ENCODE assay signal across 27 cellular contexts in genomic region chr12:25925064-25925463, GRCh38. TPM values are rescaled to one million over a fixed set of nuclear protein-coding genes. Genes with fewer than 3 reads are reported as not detected.
A peak's percentile ranks its signal among the peaks of the same experiment; 100 is the strongest.
DNase-seq lines count a peak whose midpoint lies in the region; ATAC-seq and TF ChIP-seq lines count a peak whose summit lies in the region.
"Had no signal": no experiment of that assay in that cellular context is flagged by ENCODE, and none has a peak within 500 bp of the region (broad histone marks: within the 10 kb centered on the region; RNA-seq: fewer than 3 reads in every experiment).

No MANE protein-coding gene starts in this region.

- H3K9me2 ChIP-seq in PC-3 (replicated peaks; ENCODE audit: low read length), result no peaks in the 10 kb centered on the region

- H3K9me3 Mint-ChIP-seq in MCF 10A (ENCODE audit: unreplicated experiment), result no peaks in the 10 kb centered on the region

- H3K9ac ChIP-seq in PC-3 (ENCODE audit: low read length), result peak overlapping the region; percentile 32
- H3K9ac ChIP-seq: BLaER1, GM23248 had no signal

- no peak for TF ChIP-seq POLR2A in breast epithelium (IDR thresholded peaks at IDR 0.05)

- H3K36me3 ChIP-seq in breast epithelium, result no peaks in the 10 kb centered on the region
- no peaks in the 10 kb centered on the region for H3K36me3 ChIP-seq in PC-3 (ENCODE audit: low read depth, low read length)
- H3K36me3 ChIP-seq: BLaER1, HAP-1, MG63, SJCRH30 had no signal

- no peaks in the 10 kb centered on the region for H4K20me1 ChIP-seq in PC-3 (ENCODE audit: low read length)
- H4K20me1 ChIP-seq: BLaER1 had no signal

- CTCF ChIA-PET in MCF 10A (lab: Yijun Ruan, JAX) (interaction anchor here (0.7 to 1.2 kb wide), 2 partner anchors 60 to 104 kb away, joined by 3 read pairs; no protein-coding TSS in a partner anchor), PC-3 (lab: Charles Lee) (no interaction called here)

- intact Hi-C loops in MCF 10A (cut with micrococcal nuclease), result no loop called here
- intact Hi-C loops in breast epithelium (cut with DNase I; ENCODE audit: low total_unique reads), result no loop called here
- intact Hi-C loops in PC-3 (cut with micrococcal nuclease), result loop anchor here (2.0 kb wide), 2 partner anchors 104 to 112 kb away; no protein-coding TSS in a partner anchor

- peak overlapping the region; percentile 21 for H3K4me3 Mint-ChIP-seq in MCF 10A (ENCODE audit: unreplicated experiment)
- H3K4me3 Mint-ChIP-seq: CD4-positive, alpha-beta memory T cell; T-helper 17 cell had no signal

- DNase-seq in MCF 10A (ENCODE audit: unreplicated experiment), result no peak
- DNase-seq in breast epithelium (ENCODE audit: low spot score in 2 of 2), result no peak
- DNase-seq in PC-3, result no peak
- no peak for DNase-seq in NCI-H2196 treated with DMSO at 0.1 percent for 48 hours (lab: John Stamatoyannopoulos, UW; ENCODE audit: unreplicated experiment)
- no peak for DNase-seq in NOMO-1 treated with dmso at 0.1 percent for 144 hours (lab: John Stamatoyannopoulos, UW; ENCODE audit: unreplicated experiment)
- DNase-seq in NCI-H2171 (lab: John Stamatoyannopoulos, UW), result no peak
- DNase-seq: CD4-positive, alpha-beta memory T cell; COR-L47; Karpas-422; NCI-H1105; NCI-H1436 treated with DMSO at 0.1 percent for 48 hours; NCI-H187 treated with DMSO at 0.1 percent for 48 hours; NCI-H446; NCI-H524 treated with DMSO at 0.1 percent for 48 hours; NCI-H774; SJCRH30; T-helper 17 cell had no signal

- H3K4me3 ChIP-seq in breast epithelium (no peak overlapping the region), PC-3 (ENCODE audit: low read length) (no peak overlapping the region)
- H3K4me3 ChIP-seq: BLaER1, GM23248, HAP-1, MG63, SJCRH30 had no signal

- H3K9me3 ChIP-seq in breast epithelium (no peaks in the 10 kb centered on the region), PC-3 (ENCODE audit: low read length) (no peaks in the 10 kb centered on the region)
- H3K9me3 ChIP-seq: BLaER1, HAP-1, MG63, SJCRH30 had no signal

- H3F3A ChIP-seq in PC-3 (ENCODE audit: low read length, unreplicated experiment), result peaks cover 16% of the 10 kb centered on the region

- POLR2A ChIA-PET in MCF 10A (lab: Yijun Ruan, JAX), result interaction anchor here (0.7 to 1.3 kb wide), 2 partner anchors 11 to 84 kb away, joined by 3 to 4 read pairs; no protein-coding TSS in a partner anchor
- POLR2A ChIA-PET in PC-3 (lab: Charles Lee; ENCODE audit: unreplicated experiment), result interaction anchor here (0.6 kb wide), 1 partner anchor 33 kb away, joined by 3 read pairs; no protein-coding TSS in a partner anchor

- H3K4me1 Mint-ChIP-seq in MCF 10A (ENCODE audit: insufficient read depth, unreplicated experiment), result peaks cover 15% of the 10 kb centered on the region
- H3K4me1 Mint-ChIP-seq: CD4-positive, alpha-beta memory T cell; T-helper 17 cell had no signal

- TF ChIP-seq CTCF in MCF 10A (IDR thresholded peaks at IDR 0.05; ENCODE audit: unreplicated experiment) (no peak), breast epithelium (IDR thresholded peaks at IDR 0.05) (no peak), PC-3 (conservative IDR thresholded peaks at IDR 0.05; ENCODE audit: low read depth, low read length) (no peak), VCaP (conservative IDR thresholded peaks at IDR 0.05) (no peak)

- H3K27ac Mint-ChIP-seq in MCF 10A (ENCODE audit: low read depth, unreplicated experiment), result peak overlapping the region; percentile 52
- H3K27ac Mint-ChIP-seq: CD4-positive, alpha-beta memory T cell; T-helper 17 cell had no signal

- no peaks in the 10 kb centered on the region for H3K27me3 Mint-ChIP-seq in MCF 10A (ENCODE audit: insufficient read depth, unreplicated experiment)
- H3K27me3 Mint-ChIP-seq: CD4-positive, alpha-beta memory T cell; T-helper 17 cell had no signal

- H3K27me3 ChIP-seq in breast epithelium (no peaks in the 10 kb centered on the region), PC-3 (ENCODE audit: low read length) (no peaks in the 10 kb centered on the region)
- H3K27me3 ChIP-seq: BLaER1, MG63, SJCRH30 had no signal

- BruUV-seq in MCF 10A (replicated peaks; lab: Mats Ljungman, UMichigan) (no TSS peak), PC-3 (replicated peaks; lab: Mats Ljungman, UMichigan) (no TSS peak)

- no peak overlapping the region for H2AFZ ChIP-seq in PC-3 (ENCODE audit: low read length)
- H2AFZ ChIP-seq: GM23248 had no signal

- no peaks in the 10 kb centered on the region for H3K79me2 ChIP-seq in PC-3 (ENCODE audit: low read length)

- H3K4me2 ChIP-seq in PC-3 (ENCODE audit: low read length), result peak overlapping the region; percentile 55
- H3K4me2 ChIP-seq: BLaER1 had no signal

- no peak for ATAC-seq in PC-3
- no peak for ATAC-seq in HG03159 (IDR thresholded peaks at IDR 0.05; ENCODE audit: unreplicated experiment)
- ATAC-seq: HepG2, Right ventricle myocardium inferior, SK-N-SH treated with all-trans-retinoic acid at 6 μM for 48 hours, T-helper 17 cell had no signal

- H3K4me1 ChIP-seq in breast epithelium, result no peaks in the 10 kb centered on the region
- H3K4me1 ChIP-seq in PC-3 (ENCODE audit: insufficient read depth, low read length), result peaks cover 72% of the 10 kb centered on the region
- H3K4me1 ChIP-seq: BLaER1, SJCRH30 had no signal

- H3K36me3 Mint-ChIP-seq in MCF 10A (ENCODE audit: insufficient read depth, unreplicated experiment), result no peaks in the 10 kb centered on the region
- H3K36me3 Mint-ChIP-seq: CD4-positive, alpha-beta memory T cell had no signal

- H3K27ac ChIP-seq in breast epithelium (no peak overlapping the region), PC-3 (ENCODE audit: low read length) (peak overlapping the region; percentile 92), VCaP (peak overlapping the region; percentile 74)
- H3K27ac ChIP-seq: BLaER1, GM23248, SJCRH30 had no signal

RNA-seq across cellular contexts. Expression of gene RASSF8, which starts 33.4 kb away (rescaled TPM):
- total RNA-seq in MCF 10A (2022) (52.9 and 70.1 TPM in 2 replicates), breast epithelium (10 to 100 TPM; 42.6 to 52.1 (median 47.5) TPM), PC-3 (2014; rRNA removed) (51.2 and 87.8 TPM in 2 replicates)
- total RNA-seq: CD4-positive, alpha-beta memory T cell; HT-29 had no signal

Comparison
In these comparisons a context has a peak if more than half of its experiments do, and no peak if none do; other contexts are left out.
1. H3K27ac ChIP-seq: peak in PC-3 (single experiment) and VCaP (single experiment); none in breast epithelium (0 of 2).